8 cellular contexts compared by ENCODE assay signal in the genomic region with DNA sequence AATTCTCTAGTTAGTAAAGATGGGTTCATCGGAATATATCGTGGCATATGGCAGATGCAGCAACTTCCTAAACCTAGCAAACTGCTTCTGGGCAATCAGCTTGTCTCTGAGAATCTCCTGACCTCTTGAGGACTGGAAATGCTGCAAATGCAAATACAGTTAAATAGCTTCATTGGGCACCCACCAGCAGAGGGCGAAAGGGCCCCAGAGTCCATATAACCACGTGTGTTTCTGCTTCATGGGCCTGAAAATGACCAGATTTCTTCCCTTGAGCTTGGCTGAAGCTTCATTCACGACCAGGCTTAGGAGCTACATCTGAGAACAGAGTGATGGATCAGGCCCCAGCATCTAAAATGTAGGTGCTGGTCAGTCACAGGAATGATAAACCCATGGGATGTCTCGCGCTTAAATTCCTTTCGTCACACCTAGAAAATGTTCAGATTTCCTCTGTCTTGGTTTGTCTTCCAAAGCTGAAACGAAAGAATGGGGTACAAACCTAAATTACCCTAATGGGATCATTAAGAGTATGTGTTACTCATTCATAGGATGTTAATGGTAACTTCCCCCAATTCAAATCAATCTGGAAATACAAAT.
DNase-seq lines count a peak whose midpoint lies in the region; ATAC-seq, FAIRE-seq and TF ChIP-seq lines count a peak whose summit lies in the region.

No MANE protein-coding gene starts in this region.

- no peaks in the 10 kb centered on the region for H3K36me3 ChIP-seq in neural cell (ENCODE audit: insufficient read depth, low read length)

- TF ChIP-seq CTCF in neural cell (IDR thresholded peaks at IDR 0.05; ENCODE audit: poor library complexity, severe bottlenecking) (peak; percentile 50), omental fat pad (IDR thresholded peaks at IDR 0.05) (no peak)

- no peak for FAIRE-seq in HTR-8/SVneo (lab: Jason Lieb, UNC)

- no peaks in the 10 kb centered on the region for H3K27me3 ChIP-seq in neural cell (ENCODE audit: insufficient read depth, low read depth, low read length)

- H3K27ac ChIP-seq in neural cell (ENCODE audit: low read length) = no peak overlapping the region

- DNase-seq in DMS53 (lab: John Stamatoyannopoulos, UW) (peak; percentile 66), HTR-8/SVneo (ENCODE audit: insufficient read length, low spot score) (peak; percentile 3), SHP77 treated with DMSO at 0.1 percent for 48 hours (lab: John Stamatoyannopoulos, UW) (peak; percentile 71), ecto neural progenitor cell (ENCODE audit: low spot score) (peak; percentile 72), omental fat pad (ENCODE audit: low spot score) (no peak), DMS79 treated with DMSO at 0.1 percent for 48 hours (lab: John Stamatoyannopoulos, UW) (no peak)

- H3F3A ChIP-seq in neural cell (ENCODE audit: insufficient read depth, low read length, poor library complexity, severe bottlenecking) = no peaks in the 10 kb centered on the region

- peak; percentile 40 for TF ChIP-seq RAD21 in neural cell (conservative IDR thresholded peaks at IDR 0.05)

- H3K9me3 ChIP-seq in neural cell (ENCODE audit: low read length) = no peaks in the 10 kb centered on the region

- H3K4me3 ChIP-seq in neural cell (ENCODE audit: low read length) = no peak overlapping the region

- H3K9me2 ChIP-seq in neural cell (ENCODE audit: insufficient read depth, low read length) = no peaks in the 10 kb centered on the region

- ATAC-seq in GM21423 (IDR thresholded peaks at IDR 0.05; ENCODE audit: unreplicated experiment) (no peak), omental fat pad (ENCODE audit: low FRiP score) (no peak)

- H3K79me2 ChIP-seq in neural cell (replicated peaks; ENCODE audit: insufficient read depth, low read length) = no peaks in the 10 kb centered on the region

- no peak for TF ChIP-seq EP300 in neural cell (conservative IDR thresholded peaks at IDR 0.05; ENCODE audit: poor library complexity, severe bottlenecking)

- no peaks in the 10 kb centered on the region for H4K20me1 ChIP-seq in neural cell (ENCODE audit: insufficient read depth)

- H3K4me2 ChIP-seq in neural cell (ENCODE audit: low read length) = no peak overlapping the region

- no peak overlapping the region for H2AFZ ChIP-seq in neural cell (ENCODE audit: low read depth, low read length)

- no peak overlapping the region for H3K9ac ChIP-seq in neural cell (ENCODE audit: low read length)

TF ChIP-seq in neural cell, 6 proteins besides CTCF, POLR2A, EP300 and RAD21:
- TF ChIP-seq SMC3 (conservative IDR thresholded peaks at IDR 0.05; ENCODE audit: poor library complexity) = peak; percentile 56
- TF ChIP-seq EZH2 (IDR thresholded peaks at IDR 0.05; ENCODE audit: borderline replicate concordance, insufficient read depth, low read length, poor library complexity, severe bottlenecking) = no peak

Comparison
In these comparisons a context has a peak if more than half of its experiments do, and no peak if none do; other contexts are left out.
1. DNase-seq: peak in DMS53 (single experiment), HTR-8/SVneo (single experiment), SHP77 treated with DMSO at 0.1 percent for 48 hours (single experiment) and ecto neural progenitor cell (single experiment); none in omental fat pad (single experiment) and DMS79 treated with DMSO at 0.1 percent for 48 hours (single experiment).